ENCODE assay signal across 11 cellular contexts in genomic region chr3:71211083-71211482, GRCh38.
DNase-seq lines count a peak whose midpoint lies in the region; ATAC-seq, FAIRE-seq and TF ChIP-seq lines count a peak whose summit lies in the region.
"Had no signal": no experiment of that assay in that cellular context is flagged by ENCODE, and none has a peak within 500 bp of the region (broad histone marks: within the 10 kb centered on the region; RNA-seq: fewer than 3 reads in every experiment).

No MANE protein-coding gene starts in this region.

- no peak overlapping the region for H3K4me3 ChIP-seq in hepatocyte
- no peak overlapping the region for H3K4me3 ChIP-seq in gastrocnemius medialis

- H3K79me2 ChIP-seq in hepatocyte, result peaks cover 45% of the 10 kb centered on the region

- H3K4me1 Mint-ChIP-seq in CD14-positive monocyte, result peaks cover 35% of the 10 kb centered on the region
- peaks cover 93% of the 10 kb centered on the region for H3K4me1 Mint-ChIP-seq in activated naive CD8-positive, alpha-beta T cell (ENCODE audit: low read depth)

- H3K27ac ChIP-seq in hepatocyte (peak overlapping the region; percentile 87), gastrocnemius medialis (peak overlapping the region; percentile 71 to 82 (median 77))

- in situ Hi-C loops in gastrocnemius medialis (cut with MboI; ENCODE audit: low sequenced_read_pairs in 4 of 4), result no loop called here

- peaks cover 51% of the 10 kb centered on the region for H3K4me1 ChIP-seq in hepatocyte (ENCODE audit: insufficient read depth)
- H3K4me1 ChIP-seq in gastrocnemius medialis, result peaks cover 27 to 29% of the 10 kb centered on the region in 2 donors

- WGBS in hepatocyte (ENCODE audit: low lambda C conversion rate, missing lambda C conversion rate), result 87% methylated on average over 4 of the region's 4 CpGs

- H3K27ac Mint-ChIP-seq in CD14-positive monocyte, result peak overlapping the region in 6 of 7 donors; percentile 11 to 89 (median 66)
- peak overlapping the region; percentile 88 for H3K27ac Mint-ChIP-seq in activated naive CD8-positive, alpha-beta T cell
- H3K27ac Mint-ChIP-seq: T-helper 2 cell treated with Interferon-gamma antibody and Interleukin-4, amounts not matched to agents 5 μg/mL and 100 μg/mL, for 36 hours had no signal

- TF ChIP-seq CTCF in CD14-positive monocyte (IDR thresholded peaks at IDR 0.05), result no peak
- TF ChIP-seq CTCF in hepatocyte (IDR thresholded peaks at IDR 0.05; ENCODE audit: poor library complexity), result no peak
- TF ChIP-seq CTCF in gastrocnemius medialis (IDR thresholded peaks at IDR 0.05 in 4 of 5, conservative IDR thresholded peaks at IDR 0.05 in 1 of 5), result no peak

- FAIRE-seq in frontal cortex (lab: Jason Lieb, UNC), result no peak
- FAIRE-seq: endometrium had no signal

- H3K36me3 ChIP-seq in hepatocyte (replicated peaks; ENCODE audit: insufficient read depth, low read depth), result no peaks in the 10 kb centered on the region
- H3K36me3 ChIP-seq in gastrocnemius medialis, result no peaks in the 10 kb centered on the region

- no peaks in the 10 kb centered on the region for H3K9me2 ChIP-seq in hepatocyte (replicated peaks; ENCODE audit: insufficient read depth)

- intact Hi-C loops in CD14-positive monocyte (cut with micrococcal nuclease), result no loop called here
- intact Hi-C loops in gastrocnemius medialis (cut with DNase I; ENCODE audit: low total_unique reads), result loop anchor here (2.0 to 5.0 kb wide), 2 partner anchors 149 to 372 kb away; partner anchors contain the start of gene FOXP1

- H3K9me3 Mint-ChIP-seq in CD14-positive monocyte, result no peaks in the 10 kb centered on the region
- peaks cover 9% of the 10 kb centered on the region for H3K9me3 Mint-ChIP-seq in activated naive CD8-positive, alpha-beta T cell (ENCODE audit: low read depth)
- H3K9me3 Mint-ChIP-seq: T-helper 2 cell treated with Interferon-gamma antibody and Interleukin-4, amounts not matched to agents 5 μg/mL and 100 μg/mL, for 36 hours had no signal

- no peak overlapping the region for H3K4me3 Mint-ChIP-seq in CD14-positive monocyte
- peak overlapping the region; percentile 48 for H3K4me3 Mint-ChIP-seq in activated naive CD8-positive, alpha-beta T cell
- H3K4me3 Mint-ChIP-seq: T-helper 2 cell treated with Interferon-gamma antibody and Interleukin-4, amounts not matched to agents 5 μg/mL and 100 μg/mL, for 36 hours had no signal

- peak in 1 of 2 donors; percentile 34 for ATAC-seq in gastrocnemius medialis
- no peak for ATAC-seq in GM21360 (IDR thresholded peaks at IDR 0.05; ENCODE audit: unreplicated experiment)

- H3K9me3 ChIP-seq in hepatocyte (ENCODE audit: low read depth) (no peaks in the 10 kb centered on the region), gastrocnemius medialis (no peaks in the 10 kb centered on the region)

- peak overlapping the region; percentile 42 for H3K4me2 ChIP-seq in hepatocyte

- DNase-seq in CD14-positive monocyte (ENCODE audit: low spot score) (no peak), hepatocyte (ENCODE audit: low spot score) (no peak), gastrocnemius medialis (peak; percentile 10 to 63), SW480 (ENCODE audit: low spot score) (no peak), frontal cortex (ENCODE audit: low spot score in 2 of 2) (no peak), T-helper 9 cell (no peak)
- DNase-seq: activated CD8-positive, alpha-beta memory T cell treated with anti-CD3 and anti-CD28 coated beads for 24 hours had no signal

- peaks cover 0 to 2% (median 0%) of the 10 kb centered on the region in 3 donors for H3K27me3 Mint-ChIP-seq in CD14-positive monocyte (ENCODE audit: low read depth in 3 of 3)
- H3K27me3 Mint-ChIP-seq in activated naive CD8-positive, alpha-beta T cell, result no peaks in the 10 kb centered on the region

- H4K20me1 ChIP-seq in hepatocyte (ENCODE audit: insufficient read depth, poor library complexity, severe bottlenecking), result no peaks in the 10 kb centered on the region

- H3K27me3 ChIP-seq in hepatocyte (no peaks in the 10 kb centered on the region), gastrocnemius medialis (no peaks in the 10 kb centered on the region)

- no peak for TF ChIP-seq POLR2A in gastrocnemius medialis (IDR thresholded peaks at IDR 0.05)

- peaks cover 5% of the 10 kb centered on the region in 2 donors for H3K36me3 Mint-ChIP-seq in CD14-positive monocyte
- peaks cover 22% of the 10 kb centered on the region for H3K36me3 Mint-ChIP-seq in activated naive CD8-positive, alpha-beta T cell

- no peak overlapping the region for H2AFZ ChIP-seq in hepatocyte

Comparison
In these comparisons a context has a peak if more than half of its experiments do, and no peak if none do; other contexts are left out.
1. DNase-seq: peak in gastrocnemius medialis (2 of 2); none in CD14-positive monocyte (single experiment), hepatocyte (single experiment), SW480 (single experiment), frontal cortex (0 of 2) and T-helper 9 cell (single experiment).